1 cellular context compared by ENCODE assay signal in the genomic region with DNA sequence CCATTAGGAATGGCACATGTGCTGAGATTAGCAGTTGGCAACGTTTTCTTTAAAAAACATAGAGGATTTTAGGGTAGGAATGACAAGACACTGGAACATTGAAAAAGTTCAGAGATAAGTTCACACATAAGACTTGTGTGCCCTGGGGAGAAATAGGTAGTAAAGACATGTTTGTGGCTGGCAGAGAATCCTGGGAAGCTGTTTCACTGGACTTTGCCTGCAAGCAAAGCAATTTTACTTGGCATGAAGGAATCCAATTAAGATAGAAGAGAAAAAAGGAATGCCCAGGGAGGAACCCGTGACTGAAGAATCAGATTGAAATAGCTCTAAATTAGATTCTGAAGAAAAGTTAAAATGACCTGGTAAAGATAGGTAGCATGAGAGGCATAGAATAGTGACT.
TF ChIP-seq lines count a peak whose summit lies in the region.

No MANE protein-coding gene starts in this region.

TF ChIP-seq in SK-N-SH, 30 proteins besides CTCF, POLR2A, EP300 and RAD21 (continued from another document):
- TF ChIP-seq PBX3 (IDR thresholded peaks at IDR 0.05) = no peak
- TF ChIP-seq NFIC (IDR thresholded peaks at IDR 0.05; ENCODE audit: borderline replicate concordance) = no peak
- TF ChIP-seq, protein P1, sequence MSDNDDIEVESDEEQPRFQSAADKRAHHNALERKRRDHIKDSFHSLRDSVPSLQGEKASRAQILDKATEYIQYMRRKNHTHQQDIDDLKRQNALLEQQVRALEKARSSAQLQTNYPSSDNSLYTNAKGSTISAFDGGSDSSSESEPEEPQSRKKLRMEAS (IDR thresholded peaks at IDR 0.05; ENCODE audit: low read depth) = no peak
- no peak for TF ChIP-seq SMC3 (IDR thresholded peaks at IDR 0.05; ENCODE audit: low read depth, low read length)
- no peak for TF ChIP-seq USF1 (IDR thresholded peaks at IDR 0.05; ENCODE audit: borderline replicate concordance, low read depth)
